In genomic region chr11:64229090-64229958, GRCh38 we compare ENCODE assay signal across 8 cellular contexts. TPM values are rescaled to one million over a fixed set of nuclear protein-coding genes. Genes with fewer than 3 reads are reported as not detected.
DNase-seq lines count a peak whose midpoint lies in the region; ATAC-seq and TF ChIP-seq lines count a peak whose summit lies in the region.

No MANE protein-coding gene starts in this region.

- no TSS peak for BruUV-seq in mammary epithelial cell (replicated peaks; lab: Mats Ljungman, UMichigan)

- peaks cover 24% of the 10 kb centered on the region for H3K79me2 ChIP-seq in mammary epithelial cell (ENCODE audit: insufficient read depth, low read length)

- no peaks in the 10 kb centered on the region for H4K20me1 ChIP-seq in mammary epithelial cell (ENCODE audit: insufficient read depth, low read length)

- DNase-seq in cardiac muscle cell (ENCODE audit: low read depth in 1 of 2, low spot score in 1 of 2) (no peak), Right ventricle myocardium inferior (ENCODE audit: missing footprints) (no peak), mammary epithelial cell (no peak), upper lobe of right lung (peak; percentile 54), amygdala (lab: John Stamatoyannopoulos, UW) (no peak), NCI-H446 treated with DMSO at 0.1 percent for 48 hours (lab: John Stamatoyannopoulos, UW) (no peak)

- no peak overlapping the region for H3K9ac ChIP-seq in mammary epithelial cell (ENCODE audit: insufficient read depth, low read length)
- peak overlapping the region; percentile 86 for H3K9ac ChIP-seq in mucosa of stomach (ENCODE audit: low read length)

- H3K4me2 ChIP-seq in mammary epithelial cell (ENCODE audit: insufficient read depth, low read depth, low read length) = peak overlapping the region; percentile 89

- intact Hi-C loops in Right ventricle myocardium inferior (cut with DNase I) (no loop called here), mammary epithelial cell (cut with micrococcal nuclease) (loop anchor here (5.0 kb wide), 1 partner anchor 42 kb away; the partner anchor contains the start of gene STIP1), upper lobe of right lung (cut with DNase I) (no loop called here)

- dilution Hi-C loops in mammary epithelial cell (cut with HindIII; ENCODE audit: low sequenced_read_pairs) = no loop called here

- H3K4me1 ChIP-seq in cardiac muscle cell (ENCODE audit: low read depth) (peaks cover 25% of the 10 kb centered on the region), mammary epithelial cell (ENCODE audit: insufficient read depth, low read length) (peaks cover 48% of the 10 kb centered on the region), mucosa of stomach (ENCODE audit: control insufficient read depth, insufficient read depth, low read length) (peaks cover 60% of the 10 kb centered on the region), upper lobe of right lung (peaks cover 53% of the 10 kb centered on the region)

- no peak overlapping the region for H3K4me3 ChIP-seq in cardiac muscle cell
- no peak overlapping the region for H3K4me3 ChIP-seq in mammary epithelial cell (replicated peaks in 1 of 3; ENCODE audit: insufficient read depth in 1 of 3, low read depth in 2 of 3, low read length in 3 of 3)
- peak overlapping the region; percentile 51 for H3K4me3 ChIP-seq in mucosa of stomach (ENCODE audit: low read length)
- peak overlapping the region; percentile 82 for H3K4me3 ChIP-seq in upper lobe of right lung

- no peaks in the 10 kb centered on the region for H3K36me3 ChIP-seq in cardiac muscle cell
- H3K36me3 ChIP-seq in mammary epithelial cell (ENCODE audit: insufficient read depth, low read length) = no peaks in the 10 kb centered on the region
- H3K36me3 ChIP-seq in mucosa of stomach (ENCODE audit: control insufficient read depth, insufficient read depth, low read length) = no peaks in the 10 kb centered on the region
- no peaks in the 10 kb centered on the region for H3K36me3 ChIP-seq in upper lobe of right lung

- CTCF ChIA-PET in mammary epithelial cell (lab: Charles Lee; ENCODE audit: low non-redundant PET) = no interaction called here

- no peak for ATAC-seq in Right ventricle myocardium inferior
- ATAC-seq in upper lobe of right lung = no peak
- ATAC-seq in GM19035 (IDR thresholded peaks at IDR 0.05; ENCODE audit: unreplicated experiment) = no peak

- H3K27me3 ChIP-seq in cardiac muscle cell (no peaks in the 10 kb centered on the region), mammary epithelial cell (ENCODE audit: insufficient read depth, low read length) (no peaks in the 10 kb centered on the region), mucosa of stomach (ENCODE audit: control insufficient read depth, insufficient read depth, low read length) (no peaks in the 10 kb centered on the region), upper lobe of right lung (no peaks in the 10 kb centered on the region)

- H2AFZ ChIP-seq in mammary epithelial cell (ENCODE audit: low read depth, low read length) = no peak overlapping the region

- TF ChIP-seq CTCF in cardiac muscle cell (IDR thresholded peaks at IDR 0.05; ENCODE audit: low read depth, low read length) (no peak), mammary epithelial cell (conservative IDR thresholded peaks at IDR 0.05 in 1 of 2, IDR thresholded peaks at IDR 0.05 in 1 of 2; ENCODE audit: extremely low read depth in 1 of 2, insufficient read depth in 1 of 2, low read depth in 1 of 2, low read length in 2 of 2) (no peak), upper lobe of right lung (IDR thresholded peaks at IDR 0.05) (no peak)

- peak overlapping the region; percentile 5 for H3K27ac ChIP-seq in cardiac muscle cell
- H3K27ac ChIP-seq in mammary epithelial cell (ENCODE audit: insufficient read depth, low read depth, low read length) = no peak overlapping the region
- peak overlapping the region; percentile 92 for H3K27ac ChIP-seq in upper lobe of right lung

- in situ Hi-C loops in mammary epithelial cell (cut with MboI; ENCODE audit: low sequenced_read_pairs in 2 of 2) = no loop called here

- WGBS in mammary epithelial cell (ENCODE audit: low coverage, missing lambda C conversion rate) = 59% methylated on average over 17 of the region's 20 CpGs

- H3K9me3 ChIP-seq in cardiac muscle cell (ENCODE audit: low read depth) = no peaks in the 10 kb centered on the region
- H3K9me3 ChIP-seq in mammary epithelial cell (replicated peaks; ENCODE audit: insufficient read depth, low read length) = no peaks in the 10 kb centered on the region
- H3K9me3 ChIP-seq in mucosa of stomach (ENCODE audit: control insufficient read depth, low read length) = no peaks in the 10 kb centered on the region
- H3K9me3 ChIP-seq in upper lobe of right lung = no peaks in the 10 kb centered on the region

RNA-seq across cellular contexts. Expression of gene DNAJC4, which starts 1.0 kb away (rescaled TPM):
- 75.5 and 79.9 TPM in 2 replicates for total RNA-seq in cardiac muscle cell
- 126 and 132 TPM in 2 replicates for polyA plus RNA-seq in cardiac muscle cell
- 53.5 TPM for total RNA-seq in Right ventricle myocardium inferior
- total RNA-seq in mammary epithelial cell = 10 to 100 TPM; 10.2 to 15.6 TPM
- polyA plus RNA-seq in mammary epithelial cell = 10.9 TPM
- 3.1 TPM for polyA minus RNA-seq in mammary epithelial cell
- total RNA-seq in upper lobe of right lung = 36.4 TPM

RNA-seq across cellular contexts. Expression of gene NUDT22, which starts 3.2 kb away (rescaled TPM):
- total RNA-seq in cardiac muscle cell = 76.0 and 98.8 TPM in 2 replicates
- 88.3 and 90.6 TPM in 2 replicates for polyA plus RNA-seq in cardiac muscle cell
- total RNA-seq in Right ventricle myocardium inferior = 66.4 TPM
- 10 to 100 TPM; 52.5 to 64.7 TPM for total RNA-seq in mammary epithelial cell
- 37.2 TPM for polyA plus RNA-seq in mammary epithelial cell
- 61.6 TPM for polyA minus RNA-seq in mammary epithelial cell
- total RNA-seq in upper lobe of right lung = 47.8 TPM

RNA-seq across cellular contexts. Expression of gene TRPT1, which starts 3.3 kb away (rescaled TPM):
- total RNA-seq in cardiac muscle cell (117 and 131 TPM in 2 replicates), Right ventricle myocardium inferior (71.9 TPM), mammary epithelial cell (10 to 100 TPM; 21.5 to 36.0 TPM), upper lobe of right lung (22.4 TPM)
- polyA plus RNA-seq in cardiac muscle cell (137 and 161 TPM in 2 replicates), mammary epithelial cell (37.2 TPM)
- polyA minus RNA-seq in mammary epithelial cell = 37.3 TPM

RNA-seq across cellular contexts. Expression of gene VEGFB, which starts 5.1 kb away (rescaled TPM):
- 162 and 206 TPM in 2 replicates for total RNA-seq in cardiac muscle cell
- polyA plus RNA-seq in cardiac muscle cell = 178 and 199 TPM in 2 replicates
- 272 TPM for total RNA-seq in Right ventricle myocardium inferior
- 10 to 100 TPM; 13.0 to 82.7 TPM for total RNA-seq in mammary epithelial cell
- polyA plus RNA-seq in mammary epithelial cell = 20.4 TPM
- 69.9 TPM for polyA minus RNA-seq in mammary epithelial cell
- 172 TPM for total RNA-seq in upper lobe of right lung

RNA-seq across cellular contexts. Expression of gene FKBP2, which starts 11.6 kb away (rescaled TPM):
- total RNA-seq in cardiac muscle cell (102 and 177 TPM in 2 replicates), Right ventricle myocardium inferior (50.6 TPM), mammary epithelial cell (10 to 100 TPM; 15.5 to 59.6 TPM), upper lobe of right lung (53.9 TPM)
- polyA plus RNA-seq in cardiac muscle cell (191 and 321 TPM in 2 replicates), mammary epithelial cell (55.7 TPM)
- 56.6 TPM for polyA minus RNA-seq in mammary epithelial cell

Comparison
In these comparisons a context has a peak if more than half of its experiments do, and no peak if none do; other contexts are left out.
1. H3K4me3 ChIP-seq: peak in mucosa of stomach (single experiment) and upper lobe of right lung (single experiment); none in cardiac muscle cell (single experiment) and mammary epithelial cell (0 of 3).